ENCODE assay signal across 8 cellular contexts in the genomic region with DNA sequence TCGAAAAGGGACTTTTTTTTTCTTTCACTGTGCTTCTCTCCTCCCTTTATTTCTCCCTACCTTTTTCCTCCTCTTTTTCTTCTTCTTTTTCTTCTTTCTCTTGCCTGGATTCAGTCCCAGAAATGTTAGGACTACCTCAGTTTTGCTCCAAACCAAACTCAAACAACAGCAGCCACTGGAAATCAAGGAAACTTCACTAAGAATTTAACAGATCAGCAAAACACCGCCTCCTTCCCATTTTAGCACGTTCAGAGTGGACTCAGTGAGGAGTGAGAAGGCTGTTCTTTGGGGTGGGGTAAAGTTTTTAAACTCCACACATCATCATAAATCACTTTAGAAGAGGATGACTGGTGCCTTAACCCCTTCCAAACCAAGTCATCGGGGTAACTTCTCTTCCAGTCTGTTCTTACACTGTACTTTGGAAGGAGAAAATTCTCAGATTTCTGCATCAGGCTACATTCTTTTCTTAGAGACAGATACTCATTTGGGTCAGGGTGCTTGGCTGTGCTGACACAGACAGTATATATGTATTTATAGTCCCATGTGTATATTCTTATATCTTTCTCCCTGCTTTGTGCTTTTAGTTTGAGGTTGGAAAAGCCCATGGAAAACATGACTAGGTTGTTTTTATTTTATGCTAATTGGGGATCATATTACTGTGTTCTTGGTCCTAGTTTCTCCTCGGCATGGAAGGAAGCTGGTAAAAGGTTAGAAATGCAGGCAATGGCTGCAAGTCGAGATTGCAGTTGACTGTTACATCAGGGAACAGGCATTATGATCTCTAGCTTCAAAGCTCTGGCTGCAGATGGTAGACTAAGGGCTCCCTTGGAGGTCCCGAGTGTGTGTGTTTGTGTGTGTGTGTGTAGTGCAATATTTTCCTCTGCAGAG. TPM values are rescaled to one million over a fixed set of nuclear protein-coding genes. Genes with fewer than 3 reads are reported as not detected.
A peak's percentile ranks its signal among the peaks of the same experiment; 100 is the strongest.
DNase-seq lines count a peak whose midpoint lies in the region; ATAC-seq, FAIRE-seq and TF ChIP-seq lines count a peak whose summit lies in the region.

A gene with protein sequence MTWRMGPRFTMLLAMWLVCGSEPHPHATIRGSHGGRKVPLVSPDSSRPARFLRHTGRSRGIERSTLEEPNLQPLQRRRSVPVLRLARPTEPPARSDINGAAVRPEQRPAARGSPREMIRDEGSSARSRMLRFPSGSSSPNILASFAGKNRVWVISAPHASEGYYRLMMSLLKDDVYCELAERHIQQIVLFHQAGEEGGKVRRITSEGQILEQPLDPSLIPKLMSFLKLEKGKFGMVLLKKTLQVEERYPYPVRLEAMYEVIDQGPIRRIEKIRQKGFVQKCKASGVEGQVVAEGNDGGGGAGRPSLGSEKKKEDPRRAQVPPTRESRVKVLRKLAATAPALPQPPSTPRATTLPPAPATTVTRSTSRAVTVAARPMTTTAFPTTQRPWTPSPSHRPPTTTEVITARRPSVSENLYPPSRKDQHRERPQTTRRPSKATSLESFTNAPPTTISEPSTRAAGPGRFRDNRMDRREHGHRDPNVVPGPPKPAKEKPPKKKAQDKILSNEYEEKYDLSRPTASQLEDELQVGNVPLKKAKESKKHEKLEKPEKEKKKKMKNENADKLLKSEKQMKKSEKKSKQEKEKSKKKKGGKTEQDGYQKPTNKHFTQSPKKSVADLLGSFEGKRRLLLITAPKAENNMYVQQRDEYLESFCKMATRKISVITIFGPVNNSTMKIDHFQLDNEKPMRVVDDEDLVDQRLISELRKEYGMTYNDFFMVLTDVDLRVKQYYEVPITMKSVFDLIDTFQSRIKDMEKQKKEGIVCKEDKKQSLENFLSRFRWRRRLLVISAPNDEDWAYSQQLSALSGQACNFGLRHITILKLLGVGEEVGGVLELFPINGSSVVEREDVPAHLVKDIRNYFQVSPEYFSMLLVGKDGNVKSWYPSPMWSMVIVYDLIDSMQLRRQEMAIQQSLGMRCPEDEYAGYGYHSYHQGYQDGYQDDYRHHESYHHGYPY (minus strand): TSS at position 280 of the 888 bp plus-strand sequence. CDS start 1,238 bp downstream, outside the sequence.

- intact Hi-C loops in Right ventricle myocardium inferior (cut with DNase I): loop anchor here (10.0 kb wide), 1 partner anchor 94 kb away; no protein-coding TSS in a partner anchor

- TF ChIP-seq CTCF in retinal pigment epithelial cell (conservative IDR thresholded peaks at IDR 0.05; ENCODE audit: low read depth, low read length): no peak

- DNase-seq in GM12892 (ENCODE audit: insufficient read length): no peak
- DNase-seq in T1000 (lab: John Stamatoyannopoulos, UW): peak; percentile 17
- DNase-seq in Right ventricle myocardium inferior (ENCODE audit: missing footprints): no peak
- peak; percentile 90 for DNase-seq in retinal pigment epithelial cell (ENCODE audit: low read depth)
- DNase-seq in activated effector memory CD4-positive, alpha-beta T cell treated with Interleukin-2 at 50 U/mL for 16 hours: no peak
- no peak for DNase-seq in NCI-H1694 (lab: John Stamatoyannopoulos, UW)

- peak; percentile 46 for ATAC-seq in Right ventricle myocardium inferior
- ATAC-seq in HG03378 (IDR thresholded peaks at IDR 0.05; ENCODE audit: unreplicated experiment): no peak
- no peak for ATAC-seq in HG03108 (IDR thresholded peaks at IDR 0.05; ENCODE audit: unreplicated experiment)

- FAIRE-seq in GM12892 (lab: Jason Lieb, UNC): no peak

- peak; percentile 61 for TF ChIP-seq POLR2A in GM12892 (IDR thresholded peaks at IDR 0.05; ENCODE audit: low read depth, low read length)

- peak within 1 kb of the TSS; percentile 58 for H3K4me3 ChIP-seq in retinal pigment epithelial cell (ENCODE audit: low read length)

RNA-seq across cellular contexts. Expression of the gene that starts here (rescaled TPM):
- polyA plus RNA-seq in GM12892 (2012; ENCODE audit: missing spikeins): 0.17 TPM
- total RNA-seq in Right ventricle myocardium inferior: 78.2 TPM

Comparison
In these comparisons a context has a peak if more than half of its experiments do, and no peak if none do; other contexts are left out.
1. DNase-seq: peak in T1000 (single experiment) and retinal pigment epithelial cell (single experiment); none in GM12892 (single experiment), Right ventricle myocardium inferior (single experiment), activated effector memory CD4-positive, alpha-beta T cell treated with Interleukin-2 at 50 U/mL for 16 hours (single experiment) and NCI-H1694 (single experiment).